In genomic region chr22:28247114-28247513, GRCh38 we compare ENCODE assay signal across 1 cellular context.
TF ChIP-seq lines count a peak whose summit lies in the region.

No MANE protein-coding gene starts in this region.

TF ChIP-seq in IMR-90, 13 proteins besides CTCF, POLR2A, EP300 and RAD21:
- TF ChIP-seq ELK1 (IDR thresholded peaks at IDR 0.05; ENCODE audit: borderline replicate concordance, low read depth, low read length) (no peak), SMC3 (IDR thresholded peaks at IDR 0.05; ENCODE audit: low read depth, low read length) (no peak), FOS (IDR thresholded peaks at IDR 0.05; ENCODE audit: low read depth, low read length) (no peak), RFX5 (IDR thresholded peaks at IDR 0.05; ENCODE audit: low read depth, low read length) (no peak), NFE2L2 (IDR thresholded peaks at IDR 0.05; ENCODE audit: low read depth, low read length) (no peak), MAZ (IDR thresholded peaks at IDR 0.05; ENCODE audit: borderline replicate concordance, low read depth, low read length) (no peak), MAFK (IDR thresholded peaks at IDR 0.05; ENCODE audit: low read depth, low read length) (no peak)
